Comparison of ENCODE assay signal across 1 cellular context in genomic region chr1:28668956-28669719, GRCh38.
TF ChIP-seq lines count a peak whose summit lies in the region.

No MANE protein-coding gene starts in this region.

TF ChIP-seq in neural cell, 6 proteins besides CTCF, POLR2A, EP300 and RAD21 (continued from another document):
- no peak for TF ChIP-seq REST (IDR thresholded peaks at IDR 0.05; ENCODE audit: borderline replicate concordance)
